Comparison of ENCODE assay signal across 14 cellular contexts in the genomic region with DNA sequence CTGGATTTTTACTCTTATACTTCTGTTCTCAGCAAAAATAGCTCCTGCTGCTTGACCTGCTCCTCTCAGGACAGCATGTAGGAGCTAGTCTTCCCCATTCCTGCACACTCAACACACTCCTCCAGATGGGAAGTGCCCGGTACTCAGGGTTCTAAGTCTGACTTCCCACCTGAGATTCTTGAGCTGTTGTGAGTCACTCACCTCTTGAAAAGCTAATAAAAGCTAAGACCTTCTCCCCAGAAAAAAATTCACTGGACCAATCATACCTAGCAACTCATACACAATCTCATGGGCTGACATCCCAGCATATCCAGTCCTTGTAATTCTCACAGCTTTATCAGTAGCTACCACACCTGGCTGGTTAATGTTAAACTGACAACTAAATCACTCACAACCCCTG. TPM values are rescaled to one million over a fixed set of nuclear protein-coding genes. Genes with fewer than 3 reads are reported as not detected.
DNase-seq lines count a peak whose midpoint lies in the region; TF ChIP-seq lines count a peak whose summit lies in the region.
"Had no signal": no experiment of that assay in that cellular context is flagged by ENCODE, and none has a peak within 500 bp of the region (broad histone marks: within the 10 kb centered on the region; RNA-seq: fewer than 3 reads in every experiment).

No MANE protein-coding gene starts in this region.

- no peak overlapping the region for H3K9ac ChIP-seq in smooth muscle cell (ENCODE audit: low read depth)

- H3K4me1 Mint-ChIP-seq in activated CD4-positive, alpha-beta memory T cell treated with anti-CD3 and anti-CD28 coated beads for 36 hours (ENCODE audit: low read depth), result peaks cover 11% of the 10 kb centered on the region
- peaks cover 14% of the 10 kb centered on the region for H3K4me1 Mint-ChIP-seq in activated CD4-positive, alpha-beta memory T cell treated with anti-CD3 and anti-CD28 coated beads, Interleukin-2, amount 10 ng/mL, durations not matched to agents 7 days and 5 days
- H3K4me1 Mint-ChIP-seq: activated naive CD4-positive, alpha-beta T cell treated with anti-CD3 and anti-CD28 coated beads, Interleukin-2, amount 10 ng/mL, durations not matched to agents 7 days and 5 days had no signal

- no peak overlapping the region for H3K4me2 ChIP-seq in smooth muscle cell

- peaks cover 12% of the 10 kb centered on the region for H3K79me2 ChIP-seq in smooth muscle cell (ENCODE audit: low read depth)

- 84% methylated on average over 1 of the region's 1 CpG for WGBS in smooth muscle cell (ENCODE audit: low lambda C conversion rate)

- no peaks in the 10 kb centered on the region for H3K9me3 Mint-ChIP-seq in activated CD4-positive, alpha-beta memory T cell treated with anti-CD3 and anti-CD28 coated beads for 36 hours
- no peaks in the 10 kb centered on the region for H3K9me3 Mint-ChIP-seq in activated CD4-positive, alpha-beta memory T cell treated with anti-CD3 and anti-CD28 coated beads, Interleukin-2, amount 10 ng/mL, durations not matched to agents 7 days and 5 days
- H3K9me3 Mint-ChIP-seq: activated naive CD4-positive, alpha-beta T cell treated with anti-CD3 and anti-CD28 coated beads, Interleukin-2, amount 10 ng/mL, durations not matched to agents 7 days and 5 days had no signal

- no peaks in the 10 kb centered on the region for H3K27me3 Mint-ChIP-seq in activated CD4-positive, alpha-beta memory T cell treated with anti-CD3 and anti-CD28 coated beads for 36 hours
- H3K27me3 Mint-ChIP-seq in activated CD4-positive, alpha-beta memory T cell treated with anti-CD3 and anti-CD28 coated beads, Interleukin-2, amount 10 ng/mL, durations not matched to agents 7 days and 5 days, result no peaks in the 10 kb centered on the region
- H3K27me3 Mint-ChIP-seq: activated naive CD4-positive, alpha-beta T cell treated with anti-CD3 and anti-CD28 coated beads, Interleukin-2, amount 10 ng/mL, durations not matched to agents 7 days and 5 days had no signal

- H3K36me3 Mint-ChIP-seq in activated CD4-positive, alpha-beta memory T cell treated with anti-CD3 and anti-CD28 coated beads for 36 hours, result peaks cover 6% of the 10 kb centered on the region
- peaks cover 43% of the 10 kb centered on the region for H3K36me3 Mint-ChIP-seq in activated CD4-positive, alpha-beta memory T cell treated with anti-CD3 and anti-CD28 coated beads, Interleukin-2, amount 10 ng/mL, durations not matched to agents 7 days and 5 days (ENCODE audit: low read depth)

- H3K36me3 ChIP-seq in smooth muscle cell (ENCODE audit: low read depth) (peaks cover 26% of the 10 kb centered on the region), right atrium auricular region (peaks cover 23% of the 10 kb centered on the region)
- H3K36me3 ChIP-seq in effector memory CD4-positive, alpha-beta T cell (ENCODE audit: control insufficient read depth, insufficient read depth, low read length), result peaks cover 39% of the 10 kb centered on the region

- H3K9me3 ChIP-seq in smooth muscle cell (replicated peaks; ENCODE audit: low read depth), result no peaks in the 10 kb centered on the region
- H3K9me3 ChIP-seq in effector memory CD4-positive, alpha-beta T cell (ENCODE audit: control insufficient read depth, low read length), result no peaks in the 10 kb centered on the region
- no peaks in the 10 kb centered on the region for H3K9me3 ChIP-seq in right atrium auricular region

- H3F3A ChIP-seq in smooth muscle cell (ENCODE audit: low read depth), result peaks cover 3% of the 10 kb centered on the region

- CTCF ChIA-PET in activated CD4-positive, alpha-beta memory T cell treated with anti-CD3 and anti-CD28 coated beads for 36 hours (lab: Charles Lee), result interaction anchor here (0.8 to 1.4 kb wide), 3 partner anchors 18 to 165 kb away, joined by 3 to 4 read pairs (median 3); no protein-coding TSS in a partner anchor
- CTCF ChIA-PET in activated CD4-positive, alpha-beta memory T cell treated with anti-CD3 and anti-CD28 coated beads, Interleukin-2, amount 10 ng/mL, durations not matched to agents 7 days and 5 days (lab: Charles Lee), result interaction anchor here (0.8 to 1.9 kb wide), 3 partner anchors 14 to 165 kb away, joined by 3 to 7 read pairs (median 3); no protein-coding TSS in a partner anchor
- CTCF ChIA-PET in RWPE1 (lab: Yijun Ruan, JAX), result interaction anchor here (0.7 to 1.6 kb wide), 6 partner anchors 10 to 236 kb away, joined by 3 to 7 read pairs (median 3); no protein-coding TSS in a partner anchor

- no peaks in the 10 kb centered on the region for H3K4me1 ChIP-seq in smooth muscle cell (ENCODE audit: low read depth)
- H3K4me1 ChIP-seq in effector memory CD4-positive, alpha-beta T cell (ENCODE audit: control insufficient read depth, insufficient read depth, low read length, poor library complexity, severe bottlenecking), result no peaks in the 10 kb centered on the region
- H3K4me1 ChIP-seq in right atrium auricular region, result no peaks in the 10 kb centered on the region

- TF ChIP-seq CTCF in RWPE1 (conservative IDR thresholded peaks at IDR 0.05; ENCODE audit: low read depth) (no peak), smooth muscle cell (IDR thresholded peaks at IDR 0.05; ENCODE audit: borderline replicate concordance, insufficient read depth, poor library complexity, severe bottlenecking) (no peak), right atrium auricular region (IDR thresholded peaks at IDR 0.05) (no peak)

- H4K20me1 ChIP-seq in smooth muscle cell (ENCODE audit: low read depth), result peaks cover 84% of the 10 kb centered on the region

- intact Hi-C loops in activated CD4-positive, alpha-beta memory T cell treated with anti-CD3 and anti-CD28 coated beads for 36 hours (cut with micrococcal nuclease), result no loop called here

- H2AFZ ChIP-seq in smooth muscle cell (ENCODE audit: low read depth), result no peak overlapping the region

- H3K27me3 ChIP-seq in smooth muscle cell (ENCODE audit: low read depth), result no peaks in the 10 kb centered on the region
- no peaks in the 10 kb centered on the region for H3K27me3 ChIP-seq in effector memory CD4-positive, alpha-beta T cell (replicated peaks; ENCODE audit: control insufficient read depth, insufficient read depth, low read length, poor library complexity, severe bottlenecking)
- H3K27me3 ChIP-seq in right atrium auricular region, result no peaks in the 10 kb centered on the region

- H3K27ac ChIP-seq in RWPE1 (no peak overlapping the region), smooth muscle cell (ENCODE audit: low read depth) (peak overlapping the region; percentile 34), right atrium auricular region (no peak overlapping the region)
- H3K27ac ChIP-seq in effector memory CD4-positive, alpha-beta T cell (ENCODE audit: insufficient read depth, low read length, poor library complexity, severe bottlenecking), result no peak overlapping the region

- H3K4me3 ChIP-seq in smooth muscle cell (no peak overlapping the region), right atrium auricular region (no peak overlapping the region)
- no peak overlapping the region for H3K4me3 ChIP-seq in effector memory CD4-positive, alpha-beta T cell (ENCODE audit: insufficient read depth, low read depth, low read length, poor library complexity, severe bottlenecking)

- DNase-seq in activated CD4-positive, alpha-beta memory T cell treated with anti-CD3 and anti-CD28 coated beads for 36 hours, result no peak
- no peak for DNase-seq in activated CD4-positive, alpha-beta memory T cell treated with anti-CD3 and anti-CD28 coated beads, Interleukin-2, amount 10 ng/mL, durations not matched to agents 7 days and 5 days
- DNase-seq in RWPE1 (ENCODE audit: low spot score) (peak; percentile 64), kidney tubule cell (ENCODE audit: low spot score) (peak; percentile 77), smooth muscle cell (lab: John Stamatoyannopoulos, UW; ENCODE audit: unreplicated experiment) (no peak), NCI-H446 treated with DMSO at 0.1 percent for 48 hours (lab: John Stamatoyannopoulos, UW) (no peak), right atrium auricular region (ENCODE audit: low spot score) (no peak)
- no peak for DNase-seq in effector memory CD4-positive, alpha-beta T cell
- DNase-seq: activated CD4-positive, alpha-beta T cell treated with anti-CD3 and anti-CD28 coated beads, Interleukin-2, amount 50 U/mL, for 48 hours; activated naive CD4-positive, alpha-beta T cell treated with anti-CD3 and anti-CD28 coated beads, Interleukin-2, amount 10 ng/mL, durations not matched to agents 7 days and 5 days; left cardiac atrium; NCI-H2081; SIG-M5; T-helper 9 cell had no signal

- H3K27ac Mint-ChIP-seq in activated CD4-positive, alpha-beta memory T cell treated with anti-CD3 and anti-CD28 coated beads for 36 hours, result peak overlapping the region; percentile 35
- H3K27ac Mint-ChIP-seq in activated CD4-positive, alpha-beta memory T cell treated with anti-CD3 and anti-CD28 coated beads, Interleukin-2, amount 10 ng/mL, durations not matched to agents 7 days and 5 days, result no peak overlapping the region
- H3K27ac Mint-ChIP-seq: activated naive CD4-positive, alpha-beta T cell treated with anti-CD3 and anti-CD28 coated beads, Interleukin-2, amount 10 ng/mL, durations not matched to agents 7 days and 5 days had no signal

- POLR2A ChIA-PET in activated CD4-positive, alpha-beta memory T cell treated with anti-CD3 and anti-CD28 coated beads for 36 hours (lab: Charles Lee), result no interaction called here
- POLR2A ChIA-PET in activated CD4-positive, alpha-beta memory T cell treated with anti-CD3 and anti-CD28 coated beads, Interleukin-2, amount 10 ng/mL, durations not matched to agents 7 days and 5 days (lab: Charles Lee), result interaction anchor here (0.7 to 1.3 kb wide), 2 partner anchors 12 to 163 kb away, joined by 3 to 4 read pairs; a partner anchor contains a TSS
- POLR2A ChIA-PET in RWPE1 (lab: Yijun Ruan, JAX; ENCODE audit: low non-redundant PET), result no interaction called here

- H3K4me3 Mint-ChIP-seq in activated CD4-positive, alpha-beta memory T cell treated with anti-CD3 and anti-CD28 coated beads for 36 hours, result no peak overlapping the region
- no peak overlapping the region for H3K4me3 Mint-ChIP-seq in activated CD4-positive, alpha-beta memory T cell treated with anti-CD3 and anti-CD28 coated beads, Interleukin-2, amount 10 ng/mL, durations not matched to agents 7 days and 5 days
- H3K4me3 Mint-ChIP-seq: activated naive CD4-positive, alpha-beta T cell treated with anti-CD3 and anti-CD28 coated beads, Interleukin-2, amount 10 ng/mL, durations not matched to agents 7 days and 5 days had no signal

RNA-seq across cellular contexts. Expression of a gene that starts 53.5 kb away (rescaled TPM):
- 10 to 100 TPM; 45.8 to 48.3 TPM for total RNA-seq in activated CD4-positive, alpha-beta memory T cell treated with anti-CD3 and anti-CD28 coated beads for 36 hours
- 10 to 100 TPM; 63.5 to 65.7 TPM for total RNA-seq in activated CD4-positive, alpha-beta memory T cell treated with anti-CD3 and anti-CD28 coated beads, Interleukin-2, amount 10 ng/mL, durations not matched to agents 7 days and 5 days
- 77.3 and 83.5 TPM in 2 replicates for total RNA-seq in smooth muscle cell
- 87.2 and 95.4 TPM in 2 replicates for polyA plus RNA-seq in smooth muscle cell
- total RNA-seq in right atrium auricular region, result 10 to 100 TPM; 32.4 to 39.2 TPM

Comparison
In these comparisons a context has a peak if more than half of its experiments do, and no peak if none do; other contexts are left out.
1. DNase-seq: peak in RWPE1 (single experiment) and kidney tubule cell (single experiment); none in activated CD4-positive, alpha-beta memory T cell treated with anti-CD3 and anti-CD28 coated beads for 36 hours (single experiment), activated CD4-positive, alpha-beta memory T cell treated with anti-CD3 and anti-CD28 coated beads, Interleukin-2, amount 10 ng/mL, durations not matched to agents 7 days and 5 days (single experiment), smooth muscle cell (single experiment), NCI-H446 treated with DMSO at 0.1 percent for 48 hours (single experiment), effector memory CD4-positive, alpha-beta T cell (0 of 3) and right atrium auricular region (single experiment).